11 cellular contexts compared by ENCODE assay signal in genomic region chr11:114171257-114172054, GRCh38.
DNase-seq lines count a peak whose midpoint lies in the region; TF ChIP-seq lines count a peak whose summit lies in the region.
"Had no signal": no experiment of that assay in that cellular context is flagged by ENCODE, and none has a peak within 500 bp of the region (broad histone marks: within the 10 kb centered on the region; RNA-seq: fewer than 3 reads in every experiment).

No MANE protein-coding gene starts in this region.

- peak; percentile 37 for TF ChIP-seq POLR2A in ovary (IDR thresholded peaks at IDR 0.05)

- DNase-seq in MCF 10A (ENCODE audit: unreplicated experiment) (peak; percentile 51), mammary epithelial cell (no peak), cardiac muscle cell (ENCODE audit: low read depth in 1 of 2, low spot score in 1 of 2) (peak; percentile 54 to 58), ovary (peak; percentile 83 to 95 (median 92)), GM23248 (no peak), putamen (ENCODE audit: low spot score) (no peak), WERI-Rb-1 (no peak), SJCRH30 (no peak)
- DNase-seq: activated CD4-positive, alpha-beta T cell treated with anti-CD3 and anti-CD28 coated beads for 4 hours had no signal

- BruUV-seq in MCF 10A (replicated peaks; lab: Mats Ljungman, UMichigan) = no TSS peak
- no TSS peak for BruUV-seq in mammary epithelial cell (replicated peaks; lab: Mats Ljungman, UMichigan)

- peaks cover 84% of the 10 kb centered on the region for H3K4me1 Mint-ChIP-seq in MCF 10A (ENCODE audit: insufficient read depth, unreplicated experiment)

- H3K27me3 Mint-ChIP-seq in MCF 10A (ENCODE audit: insufficient read depth, unreplicated experiment) = no peaks in the 10 kb centered on the region

- no peak overlapping the region for H3K4me3 ChIP-seq in mammary epithelial cell (replicated peaks in 1 of 3; ENCODE audit: insufficient read depth in 1 of 3, low read depth in 2 of 3, low read length in 3 of 3)
- no peak overlapping the region for H3K4me3 ChIP-seq in cardiac muscle cell
- no peak overlapping the region for H3K4me3 ChIP-seq in ovary
- H3K4me3 ChIP-seq in GM23248 = no peak overlapping the region
- no peak overlapping the region for H3K4me3 ChIP-seq in WERI-Rb-1 (ENCODE audit: low read depth, low read length)
- H3K4me3 ChIP-seq in SJCRH30 = no peak overlapping the region
- H3K4me3 ChIP-seq: GM12878 had no signal

- peaks cover 15% of the 10 kb centered on the region; the same call in 1 of the 2 replicates for H3F3A ChIP-seq in GM23248 (ENCODE audit: insufficient read depth)

- H3K27ac ChIP-seq in mammary epithelial cell (ENCODE audit: insufficient read depth, low read depth, low read length) (no peak overlapping the region), cardiac muscle cell (peak overlapping the region; percentile 78), ovary (peak overlapping the region; percentile 86 to 89), GM23248 (no peak overlapping the region), WERI-Rb-1 (no peak overlapping the region), SJCRH30 (no peak overlapping the region)
- H3K27ac ChIP-seq: epithelial cell of prostate had no signal

- H3K9me2 ChIP-seq in GM23248 (ENCODE audit: insufficient read depth) = no peaks in the 10 kb centered on the region

- no peak for TF ChIP-seq CTCF in MCF 10A (IDR thresholded peaks at IDR 0.05; ENCODE audit: unreplicated experiment)
- TF ChIP-seq CTCF in mammary epithelial cell (conservative IDR thresholded peaks at IDR 0.05 in 1 of 2, IDR thresholded peaks at IDR 0.05 in 1 of 2; ENCODE audit: extremely low read depth in 1 of 2, insufficient read depth in 1 of 2, low read depth in 1 of 2, low read length in 2 of 2) = no peak
- TF ChIP-seq CTCF in cardiac muscle cell (IDR thresholded peaks at IDR 0.05; ENCODE audit: low read depth, low read length) = no peak
- TF ChIP-seq CTCF in ovary (IDR thresholded peaks at IDR 0.05) = peak in 1 of 3 donors; percentile 7
- TF ChIP-seq CTCF in WERI-Rb-1 (IDR thresholded peaks at IDR 0.05; ENCODE audit: low read depth, low read length) = no peak

- H3K36me3 ChIP-seq in mammary epithelial cell (ENCODE audit: insufficient read depth, low read length) = no peaks in the 10 kb centered on the region
- no peaks in the 10 kb centered on the region for H3K36me3 ChIP-seq in cardiac muscle cell
- no peaks in the 10 kb centered on the region for H3K36me3 ChIP-seq in ovary
- H3K36me3 ChIP-seq in GM23248 (ENCODE audit: low read depth) = no peaks in the 10 kb centered on the region
- H3K36me3 ChIP-seq in WERI-Rb-1 = no peaks in the 10 kb centered on the region
- H3K36me3 ChIP-seq in SJCRH30 = no peaks in the 10 kb centered on the region

- H3K9me3 ChIP-seq in mammary epithelial cell (replicated peaks; ENCODE audit: insufficient read depth, low read length) (no peaks in the 10 kb centered on the region), cardiac muscle cell (ENCODE audit: low read depth) (no peaks in the 10 kb centered on the region), ovary (no peaks in the 10 kb centered on the region), GM23248 (ENCODE audit: low read depth) (no peaks in the 10 kb centered on the region), WERI-Rb-1 (ENCODE audit: severe bottlenecking) (no peaks in the 10 kb centered on the region), SJCRH30 (replicated peaks) (no peaks in the 10 kb centered on the region)

- H3K36me3 Mint-ChIP-seq in MCF 10A (ENCODE audit: insufficient read depth, unreplicated experiment) = peaks cover 100% of the 10 kb centered on the region

- CTCF ChIA-PET in MCF 10A (lab: Yijun Ruan, JAX) = interaction anchor here (0.7 to 1.5 kb wide), 3 partner anchors 9 to 45 kb away, joined by 3 to 4 read pairs (median 3); no protein-coding TSS in a partner anchor
- CTCF ChIA-PET in mammary epithelial cell (lab: Charles Lee; ENCODE audit: low non-redundant PET) = no interaction called here

- WGBS in mammary epithelial cell (ENCODE audit: low coverage, missing lambda C conversion rate) = 86% methylated on average over 9 of the region's 15 CpGs
- WGBS in ovary, 3 donors = 8 to 10% (median 9%) methylated on average over 15 of the region's 15 CpGs
- WGBS in GM23248 (ENCODE audit: low coverage in 1 of 2, low lambda C conversion rate in 2 of 2, missing lambda C conversion rate in 2 of 2), 2 experiments = 90 to 91% methylated on average over 15 of the region's 15 CpGs

- no peaks in the 10 kb centered on the region for H3K9me3 Mint-ChIP-seq in MCF 10A (ENCODE audit: unreplicated experiment)

- TF ChIP-seq EP300 in ovary (IDR thresholded peaks at IDR 0.05) = peak; percentile 99

- H3K4me3 Mint-ChIP-seq in MCF 10A (ENCODE audit: unreplicated experiment) = no peak overlapping the region

- no peak overlapping the region for H2AFZ ChIP-seq in mammary epithelial cell (ENCODE audit: low read depth, low read length)
- H2AFZ ChIP-seq in GM23248 = no peak overlapping the region

- POLR2A ChIA-PET in MCF 10A (lab: Yijun Ruan, JAX) = interaction anchor here (0.6 to 33.6 kb wide), 11 partner anchors 7 to 128 kb away, joined by 3 to 1399 read pairs (median 4); partner anchors contain the start of gene NNMT

- H3K27me3 ChIP-seq in mammary epithelial cell (ENCODE audit: insufficient read depth, low read length) (peaks cover 14% of the 10 kb centered on the region), cardiac muscle cell (no peaks in the 10 kb centered on the region), ovary (no peaks in the 10 kb centered on the region), GM23248 (replicated peaks; ENCODE audit: insufficient read depth) (peaks cover 46% of the 10 kb centered on the region), WERI-Rb-1 (ENCODE audit: insufficient read depth, low read depth, severe bottlenecking) (no peaks in the 10 kb centered on the region), SJCRH30 (no peaks in the 10 kb centered on the region)

- peak overlapping the region; percentile 99 for H3K27ac Mint-ChIP-seq in MCF 10A (ENCODE audit: low read depth, unreplicated experiment)

- H3K79me2 ChIP-seq in mammary epithelial cell (ENCODE audit: insufficient read depth, low read length) (no peaks in the 10 kb centered on the region), GM23248 (ENCODE audit: insufficient read depth) (no peaks in the 10 kb centered on the region)

- in situ Hi-C loops in mammary epithelial cell (cut with MboI; ENCODE audit: low sequenced_read_pairs in 2 of 2) (loop anchor here in 1 of 2 donors (10.0 kb wide), 1 partner anchor 107 kb away; no protein-coding TSS in a partner anchor), GM23248 (cut with MboI) (no loop called here)

- H3K9ac ChIP-seq in mammary epithelial cell (ENCODE audit: insufficient read depth, low read length) = no peak overlapping the region
- no peak overlapping the region for H3K9ac ChIP-seq in GM23248

- intact Hi-C loops in MCF 10A (cut with micrococcal nuclease) (no loop called here), mammary epithelial cell (cut with micrococcal nuclease) (no loop called here), ovary (cut with DNase I) (loop anchor here in 1 of 4 donors (5.0 to 10.0 kb wide), 2 partner anchors 83 to 89 kb away; no protein-coding TSS in a partner anchor)

- H3K4me2 ChIP-seq in mammary epithelial cell (ENCODE audit: insufficient read depth, low read depth, low read length) (no peak overlapping the region), GM23248 (ENCODE audit: unreplicated experiment) (no peak overlapping the region)

- dilution Hi-C loops in mammary epithelial cell (cut with HindIII; ENCODE audit: low sequenced_read_pairs) = loop anchor here (5.0 kb wide), 1 partner anchor 104 kb away; no protein-coding TSS in a partner anchor

- H3K4me1 ChIP-seq in mammary epithelial cell (ENCODE audit: insufficient read depth, low read length) (peaks cover 11% of the 10 kb centered on the region), cardiac muscle cell (ENCODE audit: low read depth) (peaks cover 65% of the 10 kb centered on the region), ovary (ENCODE audit: insufficient read depth) (peaks cover 66% of the 10 kb centered on the region), GM23248 (ENCODE audit: insufficient read depth) (peaks cover 21% of the 10 kb centered on the region), SJCRH30 (peaks cover 4% of the 10 kb centered on the region; the same call in 1 of the 2 replicates)

- H4K20me1 ChIP-seq in mammary epithelial cell (ENCODE audit: insufficient read depth, low read length) (no peaks in the 10 kb centered on the region), GM23248 (ENCODE audit: insufficient read depth) (0 out of 2 replicates have a peak, but pooled peaks cover 7% of the 10 kb centered on the region)

Comparison
In these comparisons a context has a peak if more than half of its experiments do, and no peak if none do; other contexts are left out.
1. DNase-seq: peak in MCF 10A (single experiment), cardiac muscle cell (2 of 2) and ovary (5 of 5); none in mammary epithelial cell (single experiment), GM23248 (single experiment), putamen (single experiment), WERI-Rb-1 (single experiment) and SJCRH30 (0 of 2).
2. H3K27ac ChIP-seq: peak in cardiac muscle cell (single experiment) and ovary (2 of 2); none in mammary epithelial cell (single experiment), GM23248 (single experiment), WERI-Rb-1 (single experiment) and SJCRH30 (single experiment).